In the genomic region with DNA sequence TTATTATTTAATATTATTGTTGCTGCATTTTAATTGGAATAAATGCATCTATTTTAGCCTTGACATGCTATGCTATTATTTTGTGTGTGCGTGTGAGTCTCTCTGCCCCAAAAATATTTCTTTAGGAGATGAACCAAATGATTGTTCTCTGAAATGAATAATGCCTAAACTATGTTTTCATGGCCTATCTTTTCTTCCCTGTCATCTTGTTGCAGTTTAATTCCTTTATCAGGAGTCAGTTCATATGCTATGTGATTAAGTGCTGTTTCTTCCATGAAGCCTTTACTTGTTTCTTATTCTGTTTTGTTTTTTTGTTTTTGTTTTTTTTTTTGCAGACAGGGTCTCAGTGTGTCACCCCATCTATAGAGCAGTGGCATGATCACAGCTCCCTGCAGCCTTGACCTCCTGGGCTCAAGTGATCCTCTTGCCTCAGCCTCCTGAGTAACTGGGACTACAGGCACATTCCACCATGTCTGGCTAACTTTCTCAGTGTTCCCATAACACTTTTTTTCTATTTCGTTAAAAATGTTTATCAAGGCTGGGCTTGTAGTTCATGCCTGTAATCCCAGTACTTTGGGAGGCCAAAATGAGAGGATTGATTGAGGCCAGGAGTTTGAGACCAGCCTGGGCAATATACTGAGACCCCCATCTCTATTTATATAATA, we compare ENCODE assay signal across 25 cellular contexts. TPM values are rescaled to one million over a fixed set of nuclear protein-coding genes. Genes with fewer than 3 reads are reported as not detected.
DNase-seq lines count a peak whose midpoint lies in the region; ATAC-seq and TF ChIP-seq lines count a peak whose summit lies in the region.
"Had no signal": no experiment of that assay in that cellular context is flagged by ENCODE, and none has a peak within 500 bp of the region (broad histone marks: within the 10 kb centered on the region; RNA-seq: fewer than 3 reads in every experiment).

No MANE protein-coding gene starts in this region.

- H3K27me3 Mint-ChIP-seq in activated T-helper 1 cell treated with anti-CD3 and anti-CD28 coated beads, Interleukin-12 subunit alpha, Interleukin-12 subunit beta, Interleukin-2, Interleukin-4 antibody, amounts not matched to agents 30 ng/mL and 10 ng/mL and 1 ng/mL, durations not matched to agents 14 hours and 24 hours and 36 hours (ENCODE audit: insufficient read depth): no peaks in the 10 kb centered on the region
- H3K27me3 Mint-ChIP-seq: activated CD4-positive, alpha-beta T cell treated with anti-CD3 and anti-CD28 coated beads, Interleukin-2, amount 10 ng/mL, durations not matched to agents 24 days and 14 days; CD4-positive, alpha-beta T cell had no signal

- peak overlapping the region; percentile 96 for H3K27ac ChIP-seq in brain microvascular endothelial cell
- H3K27ac ChIP-seq: psoas muscle, spleen, suprapubic skin, vagina had no signal

- in situ Hi-C loops in brain microvascular endothelial cell (cut with HindIII; ENCODE audit: low pct_ligation_motif_present, low sequenced_read_pairs): no loop called here

- peaks cover 6% of the 10 kb centered on the region for H3K4me1 Mint-ChIP-seq in activated T-helper 1 cell treated with anti-CD3 and anti-CD28 coated beads, Interleukin-12 subunit alpha, Interleukin-12 subunit beta, Interleukin-2, Interleukin-4 antibody, amounts not matched to agents 30 ng/mL and 10 ng/mL and 1 ng/mL, durations not matched to agents 14 hours and 24 hours and 36 hours (ENCODE audit: low read depth)

- DNase-seq in AG09309 (ENCODE audit: low read depth) (peak; percentile 8), HCEC 1CT (peak; percentile 56), brain microvascular endothelial cell (peak; percentile 71), foreskin melanocyte (peak; percentile 94), retina (no peak)
- DNase-seq in activated T-helper 1 cell treated with anti-CD3 and anti-CD28 coated beads, Interleukin-12 subunit alpha, Interleukin-12 subunit beta, Interleukin-2, Interleukin-4 antibody, amounts not matched to agents 30 ng/mL and 10 ng/mL and 1 ng/mL, durations not matched to agents 14 hours and 24 hours and 36 hours (ENCODE audit: low spot score): no peak
- DNase-seq: ACHN; activated CD4-positive, alpha-beta T cell treated with anti-CD3 and anti-CD28 coated beads, Interleukin-2, amount 10 ng/mL, durations not matched to agents 24 days and 14 days; activated CD8-positive, alpha-beta memory T cell treated with anti-CD3 and anti-CD28 coated beads, Interleukin-2, amount 50 U/mL, for 4 hours; activated gamma-delta T cell treated with Interleukin-2 at 50 U/mL for 16 hours; amygdala; CD4-positive, alpha-beta T cell; cerebellar nuclear complex; DMS53; KBM-7; left colon; NCI-H524 treated with DMSO at 0.1 percent for 48 hours; psoas muscle; spleen had no signal

- H3K27me3 ChIP-seq in brain microvascular endothelial cell (replicated peaks): no peaks in the 10 kb centered on the region
- H3K27me3 ChIP-seq: spleen, suprapubic skin, vagina had no signal

- H3K36me3 ChIP-seq in brain microvascular endothelial cell (replicated peaks): no peaks in the 10 kb centered on the region
- H3K36me3 ChIP-seq: suprapubic skin, vagina had no signal

- TF ChIP-seq CTCF in AG09309 (IDR thresholded peaks at IDR 0.05; ENCODE audit: control insufficient read depth, insufficient read depth, low read depth, low read length, missing control alignments) (no peak), brain microvascular endothelial cell (IDR thresholded peaks at IDR 0.05; ENCODE audit: low read depth, low read length, missing control alignments) (no peak)

- intact Hi-C loops in activated T-helper 1 cell treated with anti-CD3 and anti-CD28 coated beads, Interleukin-12 subunit alpha, Interleukin-12 subunit beta, Interleukin-2, Interleukin-4 antibody, amounts not matched to agents 30 ng/mL and 10 ng/mL and 1 ng/mL, durations not matched to agents 14 hours and 24 hours and 36 hours (cut with micrococcal nuclease): no loop called here

- no peaks in the 10 kb centered on the region for H3K9me3 Mint-ChIP-seq in activated T-helper 1 cell treated with anti-CD3 and anti-CD28 coated beads, Interleukin-12 subunit alpha, Interleukin-12 subunit beta, Interleukin-2, Interleukin-4 antibody, amounts not matched to agents 30 ng/mL and 10 ng/mL and 1 ng/mL, durations not matched to agents 14 hours and 24 hours and 36 hours
- H3K9me3 Mint-ChIP-seq: activated CD4-positive, alpha-beta T cell treated with anti-CD3 and anti-CD28 coated beads, Interleukin-2, amount 10 ng/mL, durations not matched to agents 24 days and 14 days; CD4-positive, alpha-beta T cell; nephron had no signal

- ATAC-seq in HG03097 (IDR thresholded peaks at IDR 0.05; ENCODE audit: low FRiP score, unreplicated experiment) (no peak), GM18873 (IDR thresholded peaks at IDR 0.05; ENCODE audit: low FRiP score, unreplicated experiment) (no peak)
- ATAC-seq: left colon, psoas muscle had no signal

- no peak overlapping the region for H3K27ac Mint-ChIP-seq in activated T-helper 1 cell treated with anti-CD3 and anti-CD28 coated beads, Interleukin-12 subunit alpha, Interleukin-12 subunit beta, Interleukin-2, Interleukin-4 antibody, amounts not matched to agents 30 ng/mL and 10 ng/mL and 1 ng/mL, durations not matched to agents 14 hours and 24 hours and 36 hours
- H3K27ac Mint-ChIP-seq: activated CD4-positive, alpha-beta T cell treated with anti-CD3 and anti-CD28 coated beads, Interleukin-2, amount 10 ng/mL, durations not matched to agents 24 days and 14 days; CD4-positive, alpha-beta T cell; mesothelial cell of epicardium; nephron had no signal

- H3K4me3 ChIP-seq in AG09309 (ENCODE audit: control insufficient read depth, low read depth, low read length) (no peak overlapping the region), brain microvascular endothelial cell (ENCODE audit: low read depth, low read length) (no peak overlapping the region)
- H3K4me3 ChIP-seq: psoas muscle, spleen, suprapubic skin, vagina had no signal

- no peak overlapping the region for H3K4me3 Mint-ChIP-seq in activated T-helper 1 cell treated with anti-CD3 and anti-CD28 coated beads, Interleukin-12 subunit alpha, Interleukin-12 subunit beta, Interleukin-2, Interleukin-4 antibody, amounts not matched to agents 30 ng/mL and 10 ng/mL and 1 ng/mL, durations not matched to agents 14 hours and 24 hours and 36 hours
- H3K4me3 Mint-ChIP-seq: activated CD4-positive, alpha-beta T cell treated with anti-CD3 and anti-CD28 coated beads, Interleukin-2, amount 10 ng/mL, durations not matched to agents 24 days and 14 days; CD4-positive, alpha-beta T cell; mesothelial cell of epicardium; nephron had no signal

- peaks cover 32% of the 10 kb centered on the region for H3K36me3 Mint-ChIP-seq in activated T-helper 1 cell treated with anti-CD3 and anti-CD28 coated beads, Interleukin-12 subunit alpha, Interleukin-12 subunit beta, Interleukin-2, Interleukin-4 antibody, amounts not matched to agents 30 ng/mL and 10 ng/mL and 1 ng/mL, durations not matched to agents 14 hours and 24 hours and 36 hours (ENCODE audit: low read depth)

RNA-seq across cellular contexts. Expression of a gene that starts 25.7 kb away (rescaled TPM):
- 53.3 and 54.4 TPM in 2 replicates for total RNA-seq in activated T-helper 1 cell treated with anti-CD3 and anti-CD28 coated beads, Interleukin-12 subunit alpha, Interleukin-12 subunit beta, Interleukin-2, Interleukin-4 antibody, amounts not matched to agents 30 ng/mL and 10 ng/mL and 1 ng/mL, durations not matched to agents 14 hours and 24 hours and 36 hours

RNA-seq across cellular contexts. Expression of a gene that starts 42.1 kb away (rescaled TPM):
- total RNA-seq in activated T-helper 1 cell treated with anti-CD3 and anti-CD28 coated beads, Interleukin-12 subunit alpha, Interleukin-12 subunit beta, Interleukin-2, Interleukin-4 antibody, amounts not matched to agents 30 ng/mL and 10 ng/mL and 1 ng/mL, durations not matched to agents 14 hours and 24 hours and 36 hours: 417 and 420 TPM in 2 replicates

RNA-seq across cellular contexts. Expression of a gene that starts 54.4 kb away (rescaled TPM):
- total RNA-seq in activated T-helper 1 cell treated with anti-CD3 and anti-CD28 coated beads, Interleukin-12 subunit alpha, Interleukin-12 subunit beta, Interleukin-2, Interleukin-4 antibody, amounts not matched to agents 30 ng/mL and 10 ng/mL and 1 ng/mL, durations not matched to agents 14 hours and 24 hours and 36 hours: 0.29 and 0.44 TPM in 2 replicates
- total RNA-seq: CD4-positive, alpha-beta T cell; suprapubic skin; vagina had no signal

Comparison
In these comparisons a context has a peak if more than half of its experiments do, and no peak if none do; other contexts are left out.
1. DNase-seq: peak in AG09309 (single experiment), HCEC 1CT (single experiment), brain microvascular endothelial cell (single experiment) and foreskin melanocyte (single experiment); none in activated T-helper 1 cell treated with anti-CD3 and anti-CD28 coated beads, Interleukin-12 subunit alpha, Interleukin-12 subunit beta, Interleukin-2, Interleukin-4 antibody, amounts not matched to agents 30 ng/mL and 10 ng/mL and 1 ng/mL, durations not matched to agents 14 hours and 24 hours and 36 hours (single experiment) and retina (single experiment).